ENCODE assay signal across 2 cellular contexts in the genomic region with DNA sequence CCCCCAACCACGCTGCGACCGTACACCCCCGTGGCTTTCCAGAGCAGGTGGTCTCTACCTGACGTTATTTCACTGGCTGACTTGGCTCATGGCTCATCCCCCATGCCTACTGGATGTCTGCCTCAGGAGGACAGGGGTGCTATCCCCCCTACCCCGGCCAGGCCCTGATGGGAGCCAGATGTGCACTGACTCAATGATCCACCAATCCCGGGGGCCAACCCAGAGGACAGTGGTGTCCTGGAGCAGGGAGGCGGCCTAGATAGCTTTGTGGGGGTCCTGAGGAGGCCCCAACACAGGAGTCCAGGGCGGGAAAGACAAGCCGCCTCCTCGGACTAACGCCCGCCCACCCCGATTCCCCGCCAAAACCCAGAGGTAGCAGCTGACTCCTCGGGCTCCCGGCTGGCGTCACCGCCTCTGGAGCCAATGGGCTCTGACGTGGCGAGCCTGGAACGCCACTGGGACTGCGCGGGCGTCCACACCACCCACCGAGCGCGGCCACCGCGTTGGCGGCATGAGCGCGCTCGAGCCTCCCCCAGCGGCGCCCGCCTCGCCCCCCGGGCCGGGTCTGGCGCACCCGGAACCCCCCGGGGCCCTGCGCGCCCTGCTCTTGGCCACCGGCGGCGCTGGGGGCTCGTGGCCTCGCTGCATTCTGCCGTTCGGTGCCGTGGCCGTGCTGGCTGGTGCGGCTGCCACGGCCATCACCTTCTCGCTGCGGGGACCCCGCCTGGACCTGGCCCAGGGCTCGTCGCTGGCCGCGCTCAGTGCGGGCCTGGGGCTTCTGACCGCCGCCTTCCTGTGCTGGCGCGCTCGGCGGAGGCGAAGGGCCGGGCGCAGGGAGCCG.
A peak's percentile ranks its signal among the peaks of the same experiment; 100 is the strongest.
TF ChIP-seq lines count a peak whose summit lies in the region.

No MANE protein-coding gene starts in this region.

TF ChIP-seq in GM23338, 12 proteins besides CTCF, POLR2A, EP300 and RAD21 (continues in another document):
- TF ChIP-seq ZNF114 (CRISPR knock-in tag; IDR thresholded peaks at IDR 0.05), result no peak
- TF ChIP-seq EZH2phosphoT487 (IDR thresholded peaks at IDR 0.05; ENCODE audit: unreplicated experiment), result no peak
- TF ChIP-seq, protein P1, sequence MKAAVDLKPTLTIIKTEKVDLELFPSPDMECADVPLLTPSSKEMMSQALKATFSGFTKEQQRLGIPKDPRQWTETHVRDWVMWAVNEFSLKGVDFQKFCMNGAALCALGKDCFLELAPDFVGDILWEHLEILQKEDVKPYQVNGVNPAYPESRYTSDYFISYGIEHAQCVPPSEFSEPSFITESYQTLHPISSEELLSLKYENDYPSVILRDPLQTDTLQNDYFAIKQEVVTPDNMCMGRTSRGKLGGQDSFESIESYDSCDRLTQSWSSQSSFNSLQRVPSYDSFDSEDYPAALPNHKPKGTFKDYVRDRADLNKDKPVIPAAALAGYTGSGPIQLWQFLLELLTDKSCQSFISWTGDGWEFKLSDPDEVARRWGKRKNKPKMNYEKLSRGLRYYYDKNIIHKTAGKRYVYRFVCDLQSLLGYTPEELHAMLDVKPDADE (IDR thresholded peaks at IDR 0.05), result no peak
- peak; percentile 73 for TF ChIP-seq CREB1 (CRISPR knock-in tag; IDR thresholded peaks at IDR 0.05; ENCODE audit: low read depth)
- TF ChIP-seq, protein P2, sequence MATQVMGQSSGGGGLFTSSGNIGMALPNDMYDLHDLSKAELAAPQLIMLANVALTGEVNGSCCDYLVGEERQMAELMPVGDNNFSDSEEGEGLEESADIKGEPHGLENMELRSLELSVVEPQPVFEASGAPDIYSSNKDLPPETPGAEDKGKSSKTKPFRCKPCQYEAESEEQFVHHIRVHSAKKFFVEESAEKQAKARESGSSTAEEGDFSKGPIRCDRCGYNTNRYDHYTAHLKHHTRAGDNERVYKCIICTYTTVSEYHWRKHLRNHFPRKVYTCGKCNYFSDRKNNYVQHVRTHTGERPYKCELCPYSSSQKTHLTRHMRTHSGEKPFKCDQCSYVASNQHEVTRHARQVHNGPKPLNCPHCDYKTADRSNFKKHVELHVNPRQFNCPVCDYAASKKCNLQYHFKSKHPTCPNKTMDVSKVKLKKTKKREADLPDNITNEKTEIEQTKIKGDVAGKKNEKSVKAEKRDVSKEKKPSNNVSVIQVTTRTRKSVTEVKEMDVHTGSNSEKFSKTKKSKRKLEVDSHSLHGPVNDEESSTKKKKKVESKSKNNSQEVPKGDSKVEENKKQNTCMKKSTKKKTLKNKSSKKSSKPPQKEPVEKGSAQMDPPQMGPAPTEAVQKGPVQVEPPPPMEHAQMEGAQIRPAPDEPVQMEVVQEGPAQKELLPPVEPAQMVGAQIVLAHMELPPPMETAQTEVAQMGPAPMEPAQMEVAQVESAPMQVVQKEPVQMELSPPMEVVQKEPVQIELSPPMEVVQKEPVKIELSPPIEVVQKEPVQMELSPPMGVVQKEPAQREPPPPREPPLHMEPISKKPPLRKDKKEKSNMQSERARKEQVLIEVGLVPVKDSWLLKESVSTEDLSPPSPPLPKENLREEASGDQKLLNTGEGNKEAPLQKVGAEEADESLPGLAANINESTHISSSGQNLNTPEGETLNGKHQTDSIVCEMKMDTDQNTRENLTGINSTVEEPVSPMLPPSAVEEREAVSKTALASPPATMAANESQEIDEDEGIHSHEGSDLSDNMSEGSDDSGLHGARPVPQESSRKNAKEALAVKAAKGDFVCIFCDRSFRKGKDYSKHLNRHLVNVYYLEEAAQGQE (IDR thresholded peaks at IDR 0.05; ENCODE audit: unreplicated experiment), result no peak
- no peak for TF ChIP-seq EZH2 (IDR thresholded peaks at IDR 0.05; ENCODE audit: low read depth, unreplicated experiment)
- no peak for TF ChIP-seq ZNF331 (CRISPR knock-in tag; IDR thresholded peaks at IDR 0.05; ENCODE audit: low read depth)
- no peak for TF ChIP-seq NANOG (IDR thresholded peaks at IDR 0.05; ENCODE audit: borderline replicate concordance)

TF ChIP-seq in K562, 482 proteins besides CTCF, POLR2A, EP300 and RAD21:
- TF ChIP-seq SMARCB1 (IDR thresholded peaks at IDR 0.05; ENCODE audit: insufficient read length, low read depth), result no peak
- TF ChIP-seq, protein P3, sequence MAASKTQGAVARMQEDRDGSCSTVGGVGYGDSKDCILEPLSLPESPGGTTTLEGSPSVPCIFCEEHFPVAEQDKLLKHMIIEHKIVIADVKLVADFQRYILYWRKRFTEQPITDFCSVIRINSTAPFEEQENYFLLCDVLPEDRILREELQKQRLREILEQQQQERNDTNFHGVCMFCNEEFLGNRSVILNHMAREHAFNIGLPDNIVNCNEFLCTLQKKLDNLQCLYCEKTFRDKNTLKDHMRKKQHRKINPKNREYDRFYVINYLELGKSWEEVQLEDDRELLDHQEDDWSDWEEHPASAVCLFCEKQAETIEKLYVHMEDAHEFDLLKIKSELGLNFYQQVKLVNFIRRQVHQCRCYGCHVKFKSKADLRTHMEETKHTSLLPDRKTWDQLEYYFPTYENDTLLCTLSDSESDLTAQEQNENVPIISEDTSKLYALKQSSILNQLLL (CRISPR knock-in tag; IDR thresholded peaks at IDR 0.05; ENCODE audit: borderline replicate concordance), result no peak
- no peak for TF ChIP-seq SPI1 (IDR thresholded peaks at IDR 0.05; ENCODE audit: borderline replicate concordance, low read depth, low read length)
- TF ChIP-seq CCAR2 (IDR thresholded peaks at IDR 0.05; ENCODE audit: low read depth, low read length), result no peak
- TF ChIP-seq GTF2E2 (tag; IDR thresholded peaks at IDR 0.05), result no peak
- no peak for TF ChIP-seq ETV5 (CRISPR knock-in tag; IDR thresholded peaks at IDR 0.05; ENCODE audit: low read depth)
- peak; percentile 56; the same call in 1 of the 2 replicates for TF ChIP-seq HNRNPL (IDR thresholded peaks at IDR 0.05; ENCODE audit: low read depth, low read length)
- no peak for TF ChIP-seq TAL1 (IDR thresholded peaks at IDR 0.05)
- TF ChIP-seq RBFOX2 (IDR thresholded peaks at IDR 0.05; ENCODE audit: low read depth, low read length), result 0 out of 2 replicates have a peak, but pooled peaks have one; percentile 2
- TF ChIP-seq POLR2G (IDR thresholded peaks at IDR 0.05; ENCODE audit: low read depth, low read length), result peak; percentile 8; the same call in 1 of the 2 replicates
- TF ChIP-seq, protein P4, sequence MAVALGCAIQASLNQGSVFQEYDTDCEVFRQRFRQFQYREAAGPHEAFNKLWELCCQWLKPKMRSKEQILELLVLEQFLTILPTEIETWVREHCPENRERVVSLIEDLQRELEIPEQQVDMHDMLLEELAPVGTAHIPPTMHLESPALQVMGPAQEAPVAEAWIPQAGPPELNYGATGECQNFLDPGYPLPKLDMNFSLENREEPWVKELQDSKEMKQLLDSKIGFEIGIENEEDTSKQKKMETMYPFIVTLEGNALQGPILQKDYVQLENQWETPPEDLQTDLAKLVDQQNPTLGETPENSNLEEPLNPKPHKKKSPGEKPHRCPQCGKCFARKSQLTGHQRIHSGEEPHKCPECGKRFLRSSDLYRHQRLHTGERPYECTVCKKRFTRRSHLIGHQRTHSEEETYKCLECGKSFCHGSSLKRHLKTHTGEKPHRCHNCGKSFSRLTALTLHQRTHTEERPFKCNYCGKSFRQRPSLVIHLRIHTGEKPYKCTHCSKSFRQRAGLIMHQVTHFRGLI (CRISPR knock-in tag; IDR thresholded peaks at IDR 0.05), result no peak
- TF ChIP-seq SP2 (IDR thresholded peaks at IDR 0.05; ENCODE audit: extremely low read depth, low read depth, low read length, poor library complexity, severe bottlenecking), result no peak
- no peak for TF ChIP-seq KLF1 (tag; IDR thresholded peaks at IDR 0.05)
